1 cellular context compared by ENCODE assay signal in the genomic region with DNA sequence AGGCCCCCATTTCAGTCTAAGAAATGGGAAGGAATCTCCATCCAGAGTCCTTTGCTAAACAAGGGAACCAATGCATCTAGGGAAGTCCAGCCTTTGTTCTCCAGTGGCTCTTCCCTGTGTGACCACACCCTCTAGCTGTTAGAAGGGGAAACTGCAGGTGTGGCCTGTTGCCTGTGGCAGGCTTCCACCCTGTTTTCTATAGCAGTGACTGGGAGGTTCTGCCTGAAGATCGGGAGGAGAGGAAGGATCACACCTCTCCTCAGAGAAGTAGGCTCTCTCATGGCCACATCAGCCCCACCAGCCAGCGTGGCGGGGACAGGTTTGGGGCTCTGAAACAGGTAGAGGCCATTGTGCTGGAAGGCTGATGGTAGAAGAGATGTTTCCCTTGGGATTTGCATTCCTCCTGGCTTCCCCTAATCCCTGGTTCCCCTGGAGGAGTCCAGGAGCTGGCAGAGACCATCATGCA.
TF ChIP-seq lines count a peak whose summit lies in the region.

No MANE protein-coding gene starts in this region.

TF ChIP-seq in HCT116, 20 proteins besides CTCF, POLR2A, EP300 and RAD21:
- TF ChIP-seq, protein P1, sequence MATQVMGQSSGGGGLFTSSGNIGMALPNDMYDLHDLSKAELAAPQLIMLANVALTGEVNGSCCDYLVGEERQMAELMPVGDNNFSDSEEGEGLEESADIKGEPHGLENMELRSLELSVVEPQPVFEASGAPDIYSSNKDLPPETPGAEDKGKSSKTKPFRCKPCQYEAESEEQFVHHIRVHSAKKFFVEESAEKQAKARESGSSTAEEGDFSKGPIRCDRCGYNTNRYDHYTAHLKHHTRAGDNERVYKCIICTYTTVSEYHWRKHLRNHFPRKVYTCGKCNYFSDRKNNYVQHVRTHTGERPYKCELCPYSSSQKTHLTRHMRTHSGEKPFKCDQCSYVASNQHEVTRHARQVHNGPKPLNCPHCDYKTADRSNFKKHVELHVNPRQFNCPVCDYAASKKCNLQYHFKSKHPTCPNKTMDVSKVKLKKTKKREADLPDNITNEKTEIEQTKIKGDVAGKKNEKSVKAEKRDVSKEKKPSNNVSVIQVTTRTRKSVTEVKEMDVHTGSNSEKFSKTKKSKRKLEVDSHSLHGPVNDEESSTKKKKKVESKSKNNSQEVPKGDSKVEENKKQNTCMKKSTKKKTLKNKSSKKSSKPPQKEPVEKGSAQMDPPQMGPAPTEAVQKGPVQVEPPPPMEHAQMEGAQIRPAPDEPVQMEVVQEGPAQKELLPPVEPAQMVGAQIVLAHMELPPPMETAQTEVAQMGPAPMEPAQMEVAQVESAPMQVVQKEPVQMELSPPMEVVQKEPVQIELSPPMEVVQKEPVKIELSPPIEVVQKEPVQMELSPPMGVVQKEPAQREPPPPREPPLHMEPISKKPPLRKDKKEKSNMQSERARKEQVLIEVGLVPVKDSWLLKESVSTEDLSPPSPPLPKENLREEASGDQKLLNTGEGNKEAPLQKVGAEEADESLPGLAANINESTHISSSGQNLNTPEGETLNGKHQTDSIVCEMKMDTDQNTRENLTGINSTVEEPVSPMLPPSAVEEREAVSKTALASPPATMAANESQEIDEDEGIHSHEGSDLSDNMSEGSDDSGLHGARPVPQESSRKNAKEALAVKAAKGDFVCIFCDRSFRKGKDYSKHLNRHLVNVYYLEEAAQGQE (IDR thresholded peaks at IDR 0.05; ENCODE audit: low read depth) = no peak
- TF ChIP-seq TCF7L2 (IDR thresholded peaks at IDR 0.05; ENCODE audit: borderline replicate concordance, extremely low read depth, insufficient read depth, insufficient read length) (peak; percentile 69), YY1 (IDR thresholded peaks at IDR 0.05; ENCODE audit: extremely low read depth, insufficient replicate concordance, low read depth, low read length) (peak; percentile 42), ZNF274 (IDR thresholded peaks at IDR 0.05; ENCODE audit: low read depth, low read length) (no peak)
- TF ChIP-seq, protein P2, sequence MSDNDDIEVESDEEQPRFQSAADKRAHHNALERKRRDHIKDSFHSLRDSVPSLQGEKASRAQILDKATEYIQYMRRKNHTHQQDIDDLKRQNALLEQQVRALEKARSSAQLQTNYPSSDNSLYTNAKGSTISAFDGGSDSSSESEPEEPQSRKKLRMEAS (IDR thresholded peaks at IDR 0.05) = no peak
